ENCODE assay signal across 10 cellular contexts in genomic region chr13:40402931-40403412, GRCh38.
A peak's percentile ranks its signal among the peaks of the same experiment; 100 is the strongest.
DNase-seq lines count a peak whose midpoint lies in the region; ATAC-seq lines count a peak whose summit lies in the region.
"Had no signal": no experiment of that assay in that cellular context is flagged by ENCODE, and none has a peak within 500 bp of the region (broad histone marks: within the 10 kb centered on the region; RNA-seq: fewer than 3 reads in every experiment).

No MANE protein-coding gene starts in this region.

- DNase-seq in AG08395 (ENCODE audit: low spot score) (peak; percentile 62), RPMI7951 (ENCODE audit: low read depth) (peak; percentile 59), fibroblast of peridontal ligament (ENCODE audit: extremely low read depth) (peak; percentile 49), non-pigmented ciliary epithelial cell (ENCODE audit: low read depth) (peak; percentile 73), NCI-H2227 treated with DMSO at 0.1 percent for 48 hours (lab: John Stamatoyannopoulos, UW) (no peak), SIG-M5 treated with dmso at 0.1 percent for 504 hours (lab: John Stamatoyannopoulos, UW; ENCODE audit: unreplicated experiment) (no peak)
- DNase-seq in stimulated activated CD4-positive, alpha-beta T cell treated with anti-CD3 and anti-CD28 coated beads, Interleukin-4, amount 100 ng/mL, for 24 hours: no peak
- DNase-seq: cortex of kidney, DMS153 had no signal

- ATAC-seq in HG03469 (IDR thresholded peaks at IDR 0.05; ENCODE audit: unreplicated experiment): no peak

Comparison
In these comparisons a context has a peak if more than half of its experiments do, and no peak if none do; other contexts are left out.
1. DNase-seq: peak in AG08395 (single experiment), RPMI7951 (single experiment), fibroblast of peridontal ligament (single experiment) and non-pigmented ciliary epithelial cell (single experiment); none in NCI-H2227 treated with DMSO at 0.1 percent for 48 hours (single experiment), SIG-M5 treated with dmso at 0.1 percent for 504 hours (single experiment) and stimulated activated CD4-positive, alpha-beta T cell treated with anti-CD3 and anti-CD28 coated beads, Interleukin-4, amount 100 ng/mL, for 24 hours (single experiment).